13 cellular contexts compared by ENCODE assay signal in the genomic region with DNA sequence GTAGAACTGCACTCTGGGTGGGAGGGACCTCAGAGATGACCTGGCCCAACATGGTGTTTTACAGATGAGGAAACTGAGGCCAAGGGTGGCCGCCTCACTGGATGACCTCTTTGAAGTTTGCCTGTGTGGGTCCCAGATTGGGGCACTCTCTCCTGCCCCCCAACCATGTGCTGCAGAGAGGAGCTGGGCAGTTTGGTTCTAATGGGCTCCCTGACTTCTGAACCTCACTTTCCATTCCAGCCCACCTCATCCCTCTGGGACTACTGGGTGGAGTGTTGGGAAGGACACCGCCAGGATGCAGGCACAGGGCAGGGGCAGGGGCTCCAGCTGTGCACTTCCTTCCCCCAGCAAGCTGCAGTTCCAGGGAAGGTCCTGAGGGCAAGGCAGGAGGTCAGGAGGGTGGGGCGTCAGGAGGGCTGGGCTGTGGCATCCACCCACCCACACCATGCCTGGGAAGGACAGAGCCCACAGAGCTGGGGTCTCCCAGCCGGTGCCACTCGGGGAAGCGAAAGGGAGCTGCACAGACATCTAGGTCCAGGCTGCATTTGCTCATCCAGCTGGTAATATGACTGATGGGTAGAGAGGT. TPM values are rescaled to one million over a fixed set of nuclear protein-coding genes. Genes with fewer than 3 reads are reported as not detected.
DNase-seq lines count a peak whose midpoint lies in the region; ATAC-seq, FAIRE-seq and TF ChIP-seq lines count a peak whose summit lies in the region.
"Had no signal": no experiment of that assay in that cellular context is flagged by ENCODE, and none has a peak within 500 bp of the region (broad histone marks: within the 10 kb centered on the region; RNA-seq: fewer than 3 reads in every experiment).

No MANE protein-coding gene starts in this region.

- H3K23ac ChIP-seq in H1 (ENCODE audit: insufficient read length), result no peak overlapping the region

- H3K27ac ChIP-seq in 22Rv1 (no peak overlapping the region), KMS-11 (no peak overlapping the region), H1 (ENCODE audit: low read depth, low read length) (no peak overlapping the region), PC-3 (ENCODE audit: low read length) (no peak overlapping the region)
- H3K27ac ChIP-seq: skin epidermis had no signal

- H4K91ac ChIP-seq in H1 (replicated peaks; ENCODE audit: insufficient read length, low read length), result no peak overlapping the region

- no TSS peak for BruUV-seq in PC-3 (replicated peaks; lab: Mats Ljungman, UMichigan)

- no peak overlapping the region for H2BK120ac ChIP-seq in H1 (replicated peaks; ENCODE audit: low read depth, low read length)

- H3K4ac ChIP-seq in H1 (replicated peaks; ENCODE audit: insufficient read length, low read depth, low read length), result no peak overlapping the region

- H3K9me2 ChIP-seq in PC-3 (replicated peaks; ENCODE audit: low read length), result no peaks in the 10 kb centered on the region

- no peaks in the 10 kb centered on the region for H3K9me3 Mint-ChIP-seq in nephron
- H3K9me3 Mint-ChIP-seq: activated naive CD8-positive, alpha-beta T cell treated with anti-CD3 and anti-CD28 coated beads for 36 hours; stimulated activated naive B cell treated with anti-CD40 and anti-IgM and Interleukin-4, amounts not matched to agents 10 μg/mL and 1 μg/mL and 100 μg/mL, for 72 hours had no signal

- H3F3A ChIP-seq in PC-3 (ENCODE audit: low read length, unreplicated experiment), result no peaks in the 10 kb centered on the region

- no peak overlapping the region for H2BK15ac ChIP-seq in H1 (ENCODE audit: low read length)

- no peaks in the 10 kb centered on the region for H3K79me2 ChIP-seq in KMS-11 (ENCODE audit: insufficient read depth, low read depth)
- H3K79me2 ChIP-seq in H1 (ENCODE audit: control insufficient read depth in 1 of 2, insufficient read depth in 2 of 2, low read length in 2 of 2), result no peaks in the 10 kb centered on the region
- H3K79me2 ChIP-seq in PC-3 (ENCODE audit: low read length), result no peaks in the 10 kb centered on the region

- no peak overlapping the region for H3K56ac ChIP-seq in H1 (replicated peaks; ENCODE audit: insufficient read length, low read depth, low read length)

- no peak for TF ChIP-seq RAD21 in H1 (IDR thresholded peaks at IDR 0.05 in 1 of 2, conservative IDR thresholded peaks at IDR 0.05 in 1 of 2; ENCODE audit: low read depth in 2 of 2, low read length in 2 of 2)

- WGBS in H1 (ENCODE audit: extremely low coverage in 1 of 2, insufficient coverage in 1 of 2, insufficient read length in 1 of 2, insufficient replicate concordance in 2 of 2, low coverage in 1 of 2, low lambda C conversion rate in 2 of 2, missing lambda C conversion rate in 1 of 2), 2 experiments, result 62% methylated on average over 6 of the region's 6 CpGs; no CpG with 5 or more reads in 1 of the 2 experiments

- H3K9me3 ChIP-seq in H1 (ENCODE audit: insufficient read depth in 2 of 2, low read depth in 1 of 2, low read length in 1 of 2) (no peaks in the 10 kb centered on the region), PC-3 (ENCODE audit: low read length) (no peaks in the 10 kb centered on the region)

- H3K27me3 Mint-ChIP-seq in nephron (ENCODE audit: low read depth), result peaks cover 7% of the 10 kb centered on the region

- no peak overlapping the region for H3K4me3 Mint-ChIP-seq in nephron
- H3K4me3 Mint-ChIP-seq: activated naive CD8-positive, alpha-beta T cell treated with anti-CD3 and anti-CD28 coated beads for 36 hours; stimulated activated naive B cell treated with anti-CD40 and anti-IgM and Interleukin-4, amounts not matched to agents 10 μg/mL and 1 μg/mL and 100 μg/mL, for 72 hours had no signal

- DNase-seq in H1 (ENCODE audit: low read depth in 1 of 2, low spot score in 2 of 2) (no peak), PC-3 (no peak), NCI-H2081 treated with DMSO at 0.1 percent for 48 hours (lab: John Stamatoyannopoulos, UW) (no peak)

- 0 out of 2 replicates have a peak, but pooled peaks cover 1% of the 10 kb centered on the region for H3K23me2 ChIP-seq in H1 (ENCODE audit: low read depth, low read length)

- no peaks in the 10 kb centered on the region for H3K36me3 ChIP-seq in KMS-11 (ENCODE audit: insufficient read depth)
- no peaks in the 10 kb centered on the region for H3K36me3 ChIP-seq in H1 (ENCODE audit: control insufficient read depth in 2 of 4, insufficient read depth in 4 of 4, low read length in 3 of 4)
- no peaks in the 10 kb centered on the region for H3K36me3 ChIP-seq in PC-3 (ENCODE audit: low read depth, low read length)

- no peak overlapping the region for H3K14ac ChIP-seq in H1 (ENCODE audit: insufficient read length)

- no peak for TF ChIP-seq EP300 in H1 (IDR thresholded peaks at IDR 0.05; ENCODE audit: borderline replicate concordance in 1 of 2, low read depth in 2 of 2, low read length in 2 of 2)

- peaks cover 20% of the 10 kb centered on the region for H3K4me1 ChIP-seq in KMS-11 (ENCODE audit: low read depth, poor library complexity, severe bottlenecking)
- H3K4me1 ChIP-seq in H1 (replicated peaks in 1 of 4; ENCODE audit: control insufficient read depth in 3 of 4, insufficient read depth in 4 of 4, low read length in 3 of 4), result peaks cover 0 to 4% (median 0%) of the 10 kb centered on the region in 4 experiments; a peak in 1 of 7 replicates
- peaks cover 14% of the 10 kb centered on the region; the same call in 1 of the 2 replicates for H3K4me1 ChIP-seq in PC-3 (ENCODE audit: insufficient read depth, low read length)

- peak overlapping the region; percentile 65 for H2AFZ ChIP-seq in KMS-11 (ENCODE audit: low read depth)
- peak overlapping the region; percentile 54; the same call in 1 of the 2 replicates for H2AFZ ChIP-seq in H1 (ENCODE audit: low read length)
- H2AFZ ChIP-seq in PC-3 (ENCODE audit: low read length), result no peak overlapping the region

- no peaks in the 10 kb centered on the region for H3K36me3 Mint-ChIP-seq in nephron (ENCODE audit: low read depth)
- H3K36me3 Mint-ChIP-seq: activated naive CD8-positive, alpha-beta T cell treated with anti-CD3 and anti-CD28 coated beads for 36 hours; stimulated activated naive B cell treated with anti-CD40 and anti-IgM and Interleukin-4, amounts not matched to agents 10 μg/mL and 1 μg/mL and 100 μg/mL, for 72 hours had no signal

- H4K5ac ChIP-seq in H1 (ENCODE audit: insufficient read length, low read depth, low read length), result no peak overlapping the region

- H3K27me3 ChIP-seq in KMS-11 (ENCODE audit: insufficient read depth, low read depth) (no peaks in the 10 kb centered on the region), H1 (replicated peaks in 1 of 4; ENCODE audit: control insufficient read depth in 3 of 4, extremely low read depth in 1 of 4, insufficient read depth in 3 of 4, low read length in 3 of 4) (no peaks in the 10 kb centered on the region; a peak in 2 of 7 replicates), PC-3 (ENCODE audit: low read length) (no peaks in the 10 kb centered on the region)

- CTCF ChIA-PET in H1 (lab: Charles Lee; ENCODE audit: partially characterized antibody) (interaction anchor here (0.6 to 27.2 kb wide), 48 partner anchors 10 to 241 kb away, joined by 3 to 700 read pairs (median 6); partner anchors contain the start of genes AHCYL1, EPS8L3, GNAI3 and GSTM1), PC-3 (lab: Charles Lee) (interaction anchor here (0.6 to 5.3 kb wide), 5 partner anchors 134 to 211 kb away, joined by 3 to 59 read pairs (median 4); partner anchors contain the start of genes AHCYL1, AMPD2 and GNAT2)

- H2BK12ac ChIP-seq in H1 (ENCODE audit: low read depth, low read length), result peak overlapping the region; percentile 60; the same call in 1 of the 2 replicates

- no peak for FAIRE-seq in H1 (lab: Jason Lieb, UNC)

- no peak overlapping the region; the same call in 1 of the 2 replicates for H3K18ac ChIP-seq in H1 (ENCODE audit: extremely low read depth, low read length)

- POLR2A ChIA-PET in H1 (lab: Charles Lee; ENCODE audit: partially characterized antibody), result interaction anchor here (0.7 to 3.2 kb wide), 2 partner anchors 211 to 219 kb away, joined by 3 to 14 read pairs; partner anchors contain the start of gene AHCYL1
- POLR2A ChIA-PET in PC-3 (lab: Charles Lee; ENCODE audit: unreplicated experiment), result no interaction called here

- H2BK5ac ChIP-seq in H1 (ENCODE audit: low read depth, low read length), result no peak overlapping the region

- H4K8ac ChIP-seq in H1 (ENCODE audit: extremely low read depth, insufficient read depth, low read length), result peak overlapping the region; percentile 17

- H3K4me2 ChIP-seq in KMS-11, result no peak overlapping the region; the same call in 1 of the 2 replicates
- no peak overlapping the region for H3K4me2 ChIP-seq in H1 (ENCODE audit: insufficient read depth in 1 of 2, low read depth in 2 of 2, low read length in 2 of 2)
- H3K4me2 ChIP-seq in PC-3 (ENCODE audit: low read length), result no peak overlapping the region

- intact Hi-C loops in PC-3 (cut with micrococcal nuclease), result loop anchor here (1.0 kb wide), 3 partner anchors 56 to 228 kb away; no protein-coding TSS in a partner anchor

- H3K4me3 ChIP-seq in KMS-11 (IDR thresholded peaks at IDR 0.05; ENCODE audit: insufficient read depth, low read depth, low read length) (no peak overlapping the region), H1 (ENCODE audit: extremely low read depth in 1 of 4, insufficient read depth in 2 of 4, low read depth in 3 of 4, low read length in 4 of 4) (no peak overlapping the region), PC-3 (ENCODE audit: low read length) (no peak overlapping the region)
- H3K4me3 ChIP-seq: skin epidermis had no signal

- no peak for TF ChIP-seq POLR2A in H1 (IDR thresholded peaks at IDR 0.05; ENCODE audit: control extremely low read depth in 1 of 2, low read depth in 2 of 2, low read length in 2 of 2)

- TF ChIP-seq CTCF in 22Rv1 (IDR thresholded peaks at IDR 0.05), result peak; percentile 68
- TF ChIP-seq CTCF in KMS-11 (conservative IDR thresholded peaks at IDR 0.05; ENCODE audit: low read depth, low read length), result peak; percentile 63; the same call in 1 of the 2 replicates
- no peak for TF ChIP-seq CTCF in H1 (IDR thresholded peaks at IDR 0.05; ENCODE audit: control extremely low read depth in 1 of 3, insufficient read depth in 1 of 3, low read depth in 1 of 3, low read length in 3 of 3)
- TF ChIP-seq CTCF in nephron (IDR thresholded peaks at IDR 0.05; ENCODE audit: unreplicated experiment in 3 of 3), result peak in 1 of 3 experiments; percentile 11
- no peak; the same call in 1 of the 2 replicates for TF ChIP-seq CTCF in PC-3 (conservative IDR thresholded peaks at IDR 0.05; ENCODE audit: low read depth, low read length)

- no peak overlapping the region for H3K9ac ChIP-seq in KMS-11
- no peak overlapping the region for H3K9ac ChIP-seq in H1 (replicated peaks in 1 of 4; ENCODE audit: extremely low read depth in 1 of 4, low read depth in 3 of 4, low read length in 3 of 4)
- H3K9ac ChIP-seq in PC-3 (ENCODE audit: low read length), result no peak overlapping the region

- H3K27ac Mint-ChIP-seq in nephron, result peak overlapping the region; percentile 40 to 82 (median 55)
- H3K27ac Mint-ChIP-seq: activated naive CD8-positive, alpha-beta T cell treated with anti-CD3 and anti-CD28 coated beads for 36 hours; stimulated activated naive B cell treated with anti-CD40 and anti-IgM and Interleukin-4, amounts not matched to agents 10 μg/mL and 1 μg/mL and 100 μg/mL, for 72 hours had no signal

- H2BK20ac ChIP-seq in H1 (ENCODE audit: low read length), result no peak overlapping the region

- H2AK5ac ChIP-seq in H1 (ENCODE audit: low read depth, low read length), result no peak overlapping the region

- no peaks in the 10 kb centered on the region for H4K20me1 ChIP-seq in KMS-11 (ENCODE audit: insufficient read depth)
- no peaks in the 10 kb centered on the region for H4K20me1 ChIP-seq in H1 (replicated peaks in 1 of 2; ENCODE audit: control insufficient read depth in 1 of 2, insufficient read depth in 2 of 2, low read length in 2 of 2)
- H4K20me1 ChIP-seq in PC-3 (ENCODE audit: low read length), result no peaks in the 10 kb centered on the region

- ATAC-seq in GM19324 (IDR thresholded peaks at IDR 0.05; ENCODE audit: low FRiP score, unreplicated experiment) (no peak), GM18498 (IDR thresholded peaks at IDR 0.05; ENCODE audit: unreplicated experiment) (no peak), PC-3 (no peak)

- peaks cover 22% of the 10 kb centered on the region for H3K4me1 Mint-ChIP-seq in nephron

- no peaks in the 10 kb centered on the region for H3K79me1 ChIP-seq in H1 (ENCODE audit: low read depth, low read length)

RNA-seq across cellular contexts. Expression of gene EPS8L3, which starts 10.3 kb away (rescaled TPM):
- not detected in 2 replicates for total RNA-seq in H1 (2021; fragmentation: NEBNext Ultra II Directional; extraction: Animal tissue kit (Norgen Biotek cat#: 25700))
- polyA plus RNA-seq in H1 (2011; rRNA removed), result not detected in 2 replicates
- 0.09 TPM for polyA plus RNA-seq in H1 (2011; cell fraction: cytosol; rRNA removed)
- polyA plus RNA-seq in H1 (2011; cell fraction: nucleus; rRNA removed), result not detected
- polyA plus RNA-seq in H1 (2012, experiment 1 of 2), result not detected in 4 replicates
- not detected for polyA plus RNA-seq in H1 (2012, experiment 2 of 2)
- polyA plus RNA-seq in H1 (2013, experiment 1 of 2), result not detected
- polyA plus RNA-seq in H1 (2013, experiment 2 of 2), result not detected
- not detected in 2 replicates for polyA minus RNA-seq in H1 (2011; rRNA and poly(A)+ RNA removed)
- not detected for polyA minus RNA-seq in H1 (2011; cell fraction: cytosol; rRNA and poly(A)+ RNA removed)
- not detected for polyA minus RNA-seq in H1 (2011; cell fraction: nucleus; rRNA and poly(A)+ RNA removed)
- total RNA-seq in PC-3 (2014; rRNA removed), result not detected in 2 replicates
- total RNA-seq: activated naive CD8-positive, alpha-beta T cell treated with anti-CD3 and anti-CD28 coated beads for 36 hours; H7 had no signal
- polyA plus RNA-seq: keratinocyte had no signal

RNA-seq across cellular contexts. Expression of gene GSTM3, which starts 33.2 kb away (rescaled TPM):
- total RNA-seq in H1 (2021; fragmentation: NEBNext Ultra II Directional; extraction: Animal tissue kit (Norgen Biotek cat#: 25700)), result 2.2 and 4.3 TPM in 2 replicates
- polyA plus RNA-seq in H1 (2011; rRNA removed), result 3.0 and 5.1 TPM in 2 replicates
- 6.3 TPM for polyA plus RNA-seq in H1 (2011; cell fraction: cytosol; rRNA removed)
- polyA plus RNA-seq in H1 (2011; cell fraction: nucleus; rRNA removed), result 2.9 TPM
- polyA plus RNA-seq in H1 (2012, experiment 1 of 2), result 4.2 to 7.7 TPM (median 6.0 TPM) in 4 replicates
- polyA plus RNA-seq in H1 (2012, experiment 2 of 2), result 2.0 TPM
- polyA plus RNA-seq in H1 (2013, experiment 1 of 2), result 4.0 TPM
- 5.0 TPM for polyA plus RNA-seq in H1 (2013, experiment 2 of 2)
- polyA minus RNA-seq in H1 (2011; rRNA and poly(A)+ RNA removed), result 7.7 and 11.4 TPM in 2 replicates
- polyA minus RNA-seq in H1 (2011; cell fraction: cytosol; rRNA and poly(A)+ RNA removed), result 4.3 TPM
- polyA minus RNA-seq in H1 (2011; cell fraction: nucleus; rRNA and poly(A)+ RNA removed), result 5.0 TPM
- 76.6 and 80.9 TPM in 2 replicates for total RNA-seq in PC-3 (2014; rRNA removed)

Comparison
In these comparisons a context has a peak if more than half of its experiments do, and no peak if none do; other contexts are left out.
1. CTCF ChIP-seq: peak in 22Rv1 (single experiment) and KMS-11 (single experiment); none in H1 (0 of 3) and PC-3 (single experiment).
2. RNA of gene GSTM3, which starts 33.2 kb away (total RNA-seq): 76.6 to 80.9 TPM in PC-3; 2.2 to 4.3 TPM in H1; every median in the first group is over 10 times any median in the second.